Comparison of ENCODE assay signal across 8 cellular contexts in genomic region chr10:88565072-88565471, GRCh38. TPM values are rescaled to one million over a fixed set of nuclear protein-coding genes. Genes with fewer than 3 reads are reported as not detected.
DNase-seq lines count a peak whose midpoint lies in the region; ATAC-seq, FAIRE-seq and TF ChIP-seq lines count a peak whose summit lies in the region.

No MANE protein-coding gene starts in this region.

- no peaks in the 10 kb centered on the region for H3K9me3 Mint-ChIP-seq in naive thymus-derived CD4-positive, alpha-beta T cell
- no peaks in the 10 kb centered on the region for H3K9me3 Mint-ChIP-seq in stimulated activated naive CD8-positive, alpha-beta T cell treated with anti-CD3 and anti-CD28 coated beads, Interleukin-15, amount 100 ng/mL, for 72 hours

- H3K27ac ChIP-seq in naive thymus-derived CD4-positive, alpha-beta T cell (ENCODE audit: low read depth, low read length), result no peak overlapping the region

- H3K27me3 ChIP-seq in bronchial epithelial cell (ENCODE audit: control insufficient read depth, insufficient read depth, low read length), result no peaks in the 10 kb centered on the region
- no peaks in the 10 kb centered on the region for H3K27me3 ChIP-seq in naive thymus-derived CD4-positive, alpha-beta T cell (ENCODE audit: control insufficient read depth in 2 of 2, insufficient read depth in 2 of 2, low read length in 2 of 2)

- CTCF ChIA-PET in naive thymus-derived CD4-positive, alpha-beta T cell (lab: Charles Lee), result interaction anchor here (0.6 to 2.3 kb wide), 5 partner anchors 10 to 368 kb away, joined by 3 to 8 read pairs (median 3); no protein-coding TSS in a partner anchor

- no peak for TF ChIP-seq POLR2A in NB4 (IDR thresholded peaks at IDR 0.05; ENCODE audit: extremely low read depth, insufficient read length)

- no peaks in the 10 kb centered on the region for H3K36me3 ChIP-seq in bronchial epithelial cell (ENCODE audit: control insufficient read depth, insufficient read depth, low read length)
- H3K36me3 ChIP-seq in naive thymus-derived CD4-positive, alpha-beta T cell (ENCODE audit: control insufficient read depth in 2 of 3, insufficient read depth in 3 of 3, low read length in 3 of 3), result no peaks in the 10 kb centered on the region

- peaks cover 0 to 23% (median 0%) of the 10 kb centered on the region in 5 donors for H3K27me3 Mint-ChIP-seq in naive thymus-derived CD4-positive, alpha-beta T cell
- no peaks in the 10 kb centered on the region for H3K27me3 Mint-ChIP-seq in stimulated activated naive CD8-positive, alpha-beta T cell treated with anti-CD3 and anti-CD28 coated beads, Interleukin-15, amount 100 ng/mL, for 72 hours

- POLR2A ChIA-PET in naive thymus-derived CD4-positive, alpha-beta T cell (lab: Charles Lee), result no interaction called here

- H3K4me1 Mint-ChIP-seq in naive thymus-derived CD4-positive, alpha-beta T cell, result peaks cover 0 to 4% (median under 1%) of the 10 kb centered on the region in 7 donors
- no peaks in the 10 kb centered on the region for H3K4me1 Mint-ChIP-seq in stimulated activated naive CD8-positive, alpha-beta T cell treated with anti-CD3 and anti-CD28 coated beads, Interleukin-15, amount 100 ng/mL, for 72 hours

- H3K9me3 ChIP-seq in naive thymus-derived CD4-positive, alpha-beta T cell (ENCODE audit: control insufficient read depth in 2 of 3, low read length in 3 of 3), result no peaks in the 10 kb centered on the region

- intact Hi-C loops in naive thymus-derived CD4-positive, alpha-beta T cell (cut with micrococcal nuclease), result loop anchor here (1.0 kb wide), 7 partner anchors 17 to 652 kb away; no protein-coding TSS in a partner anchor

- no peak overlapping the region for H3K4me3 Mint-ChIP-seq in naive thymus-derived CD4-positive, alpha-beta T cell
- no peak overlapping the region for H3K4me3 Mint-ChIP-seq in stimulated activated naive CD8-positive, alpha-beta T cell treated with anti-CD3 and anti-CD28 coated beads, Interleukin-15, amount 100 ng/mL, for 72 hours

- no peak overlapping the region for H3K27ac Mint-ChIP-seq in naive thymus-derived CD4-positive, alpha-beta T cell
- H3K27ac Mint-ChIP-seq in stimulated activated naive CD8-positive, alpha-beta T cell treated with anti-CD3 and anti-CD28 coated beads, Interleukin-15, amount 100 ng/mL, for 72 hours, result no peak overlapping the region

- DNase-seq in NCI-H1105 treated with DMSO at 0.1 percent for 48 hours (lab: John Stamatoyannopoulos, UW) (peak; percentile 24), NCI-H1105 (lab: John Stamatoyannopoulos, UW) (no peak), NB4 (ENCODE audit: low read depth) (peak; percentile 58), bronchial epithelial cell (ENCODE audit: low read depth) (peak; percentile 51), NCI-H345 (lab: John Stamatoyannopoulos, UW) (no peak)
- peak in 4 of 9 donors; percentile 5 to 29 (median 12) for DNase-seq in naive thymus-derived CD4-positive, alpha-beta T cell
- no peak for DNase-seq in stimulated activated naive CD8-positive, alpha-beta T cell treated with anti-CD3 and anti-CD28 coated beads, Interleukin-15, amount 100 ng/mL, for 72 hours

- TF ChIP-seq CTCF in NB4 (IDR thresholded peaks at IDR 0.05; ENCODE audit: low read depth, low read length) (no peak), bronchial epithelial cell (IDR thresholded peaks at IDR 0.05; ENCODE audit: insufficient read depth, low read length, severe bottlenecking) (no peak)

- no peak for FAIRE-seq in bronchial epithelial cell (lab: Jason Lieb, UNC)

- H3K36me3 Mint-ChIP-seq in naive thymus-derived CD4-positive, alpha-beta T cell, result peaks cover 0 to 6% (median 4%) of the 10 kb centered on the region in 5 donors

- peak; percentile 54 for ATAC-seq in naive thymus-derived CD4-positive, alpha-beta T cell
- no peak for ATAC-seq in GM18907 (IDR thresholded peaks at IDR 0.05; ENCODE audit: unreplicated experiment)
- no peak for ATAC-seq in stimulated activated naive CD8-positive, alpha-beta T cell treated with anti-CD3 and anti-CD28 coated beads, Interleukin-15, amount 100 ng/mL, for 72 hours

- H3K4me3 ChIP-seq in NB4 (ENCODE audit: low read depth, low read length), result no peak overlapping the region
- no peak overlapping the region for H3K4me3 ChIP-seq in bronchial epithelial cell (ENCODE audit: low read depth, low read length)
- H3K4me3 ChIP-seq in naive thymus-derived CD4-positive, alpha-beta T cell (ENCODE audit: low read length), result no peak overlapping the region

- H3K4me1 ChIP-seq in naive thymus-derived CD4-positive, alpha-beta T cell (ENCODE audit: control insufficient read depth in 2 of 2, insufficient read depth in 2 of 2, low read length in 2 of 2), result no peaks in the 10 kb centered on the region

RNA-seq across cellular contexts. Expression of gene RNLS, which starts 18.0 kb away (rescaled TPM):
- total RNA-seq in bronchial epithelial cell, result 6.7 and 8.7 TPM in 2 replicates
- total RNA-seq in naive thymus-derived CD4-positive, alpha-beta T cell, result 1 to 10 TPM; 1.5 to 3.6 (median 2.9) TPM
- 1 to 10 TPM; 3.9 to 4.0 TPM for polyA plus RNA-seq in naive thymus-derived CD4-positive, alpha-beta T cell

RNA-seq across cellular contexts. Expression of gene LIPJ, which starts 21.5 kb away (rescaled TPM):
- not detected in 2 replicates for total RNA-seq in bronchial epithelial cell
- under 1 TPM in 3 of 5 experiments, not detected in 2; 0.19 to 0.43 (median 0.32) TPM for total RNA-seq in naive thymus-derived CD4-positive, alpha-beta T cell
- polyA plus RNA-seq in naive thymus-derived CD4-positive, alpha-beta T cell, result not detected

Comparison
In these comparisons a context has a peak if more than half of its experiments do, and no peak if none do; other contexts are left out.
1. DNase-seq: peak in NCI-H1105 treated with DMSO at 0.1 percent for 48 hours (single experiment), NB4 (single experiment) and bronchial epithelial cell (single experiment); none in NCI-H1105 (single experiment), NCI-H345 (single experiment) and stimulated activated naive CD8-positive, alpha-beta T cell treated with anti-CD3 and anti-CD28 coated beads, Interleukin-15, amount 100 ng/mL, for 72 hours (0 of 2).